23 cellular contexts compared by ENCODE assay signal in genomic region chr5:151574597-151574996, GRCh38. TPM values are rescaled to one million over a fixed set of nuclear protein-coding genes. Genes with fewer than 3 reads are reported as not detected.
A peak's percentile ranks its signal among the peaks of the same experiment; 100 is the strongest.
DNase-seq lines count a peak whose midpoint lies in the region; TF ChIP-seq lines count a peak whose summit lies in the region.
"Had no signal": no experiment of that assay in that cellular context is flagged by ENCODE, and none has a peak within 500 bp of the region (broad histone marks: within the 10 kb centered on the region; RNA-seq: fewer than 3 reads in every experiment).

No MANE protein-coding gene starts in this region.

- H3K4me3 ChIP-seq in breast epithelium (no peak overlapping the region), epithelial cell of esophagus (ENCODE audit: low read length) (no peak overlapping the region), tibial nerve (no peak overlapping the region)
- H3K4me3 ChIP-seq: BLaER1, HAP-1, MG63, SK-N-MC had no signal

- peak overlapping the region; percentile 57 for H3K27ac Mint-ChIP-seq in MCF 10A (ENCODE audit: low read depth, unreplicated experiment)
- H3K27ac Mint-ChIP-seq: CD4-positive, CD25-positive, alpha-beta regulatory T cell; HFFc6 had no signal

- intact Hi-C loops in MCF 10A (cut with micrococcal nuclease) = loop anchor here (5.0 kb wide), 1 partner anchor 43 kb away; no protein-coding TSS in a partner anchor
- intact Hi-C loops in breast epithelium (cut with DNase I; ENCODE audit: low total_unique reads) = loop anchor here (2.0 kb wide), 1 partner anchor 14 kb away; no protein-coding TSS in a partner anchor

- H3K4me1 ChIP-seq in breast epithelium = peaks cover 0 to 2% of the 10 kb centered on the region in 2 donors
- H3K4me1 ChIP-seq in tibial nerve = no peaks in the 10 kb centered on the region
- H3K4me1 ChIP-seq: HAP-1 had no signal

- H3K4me1 Mint-ChIP-seq in MCF 10A (ENCODE audit: insufficient read depth, unreplicated experiment) = peaks cover 48% of the 10 kb centered on the region

- H3K27me3 Mint-ChIP-seq in MCF 10A (ENCODE audit: insufficient read depth, unreplicated experiment) = no peaks in the 10 kb centered on the region

- TF ChIP-seq CTCF in MCF 10A (IDR thresholded peaks at IDR 0.05; ENCODE audit: unreplicated experiment) = no peak
- no peak for TF ChIP-seq CTCF in breast epithelium (IDR thresholded peaks at IDR 0.05)
- TF ChIP-seq CTCF in epithelial cell of esophagus (IDR thresholded peaks at IDR 0.05; ENCODE audit: insufficient read depth, low read depth, low read length, missing control alignments) = no peak
- no peak for TF ChIP-seq CTCF in tibial nerve (IDR thresholded peaks at IDR 0.05)

- H3K36me3 ChIP-seq in breast epithelium = no peaks in the 10 kb centered on the region
- H3K36me3 ChIP-seq in tibial nerve = no peaks in the 10 kb centered on the region
- H3K36me3 ChIP-seq: BLaER1, HAP-1, MG63 had no signal

- H3K36me3 Mint-ChIP-seq in MCF 10A (ENCODE audit: insufficient read depth, unreplicated experiment) = peaks cover 18% of the 10 kb centered on the region
- H3K36me3 Mint-ChIP-seq: CD4-positive, CD25-positive, alpha-beta regulatory T cell had no signal

- no peak overlapping the region for H3K4me3 Mint-ChIP-seq in MCF 10A (ENCODE audit: unreplicated experiment)
- H3K4me3 Mint-ChIP-seq: CD4-positive, CD25-positive, alpha-beta regulatory T cell; HFFc6 had no signal

- no peak for TF ChIP-seq EP300 in tibial nerve (IDR thresholded peaks at IDR 0.05)

- H3K27ac ChIP-seq in breast epithelium (no peak overlapping the region), tibial nerve (no peak overlapping the region)
- H3K27ac ChIP-seq: BLaER1, SK-N-MC had no signal

- TF ChIP-seq POLR2A in breast epithelium (IDR thresholded peaks at IDR 0.05) (no peak), tibial nerve (IDR thresholded peaks at IDR 0.05) (no peak)

- POLR2A ChIA-PET in MCF 10A (lab: Yijun Ruan, JAX) = interaction anchor here (0.6 to 8.9 kb wide), 9 partner anchors 11 to 1106 kb away, joined by 3 to 304 read pairs (median 5); partner anchors contain the start of gene FAT2

- H3K27me3 ChIP-seq in breast epithelium = no peaks in the 10 kb centered on the region
- H3K27me3 ChIP-seq in tibial nerve = no peaks in the 10 kb centered on the region
- H3K27me3 ChIP-seq: BLaER1 had no signal

- no peaks in the 10 kb centered on the region for H3K9me3 Mint-ChIP-seq in MCF 10A (ENCODE audit: unreplicated experiment)
- H3K9me3 Mint-ChIP-seq: CD4-positive, CD25-positive, alpha-beta regulatory T cell; HFFc6 had no signal

- peak; percentile 55 for DNase-seq in MCF 10A (ENCODE audit: unreplicated experiment)
- no peak for DNase-seq in breast epithelium (ENCODE audit: low spot score in 2 of 2)
- DNase-seq in epithelial cell of esophagus (ENCODE audit: low read depth) = peak; percentile 45
- DNase-seq in mesenteric fat pad (ENCODE audit: low spot score) = peak; percentile 26
- DNase-seq in NCI-H1694 (lab: John Stamatoyannopoulos, UW) = no peak
- no peak for DNase-seq in tibial nerve (ENCODE audit: low spot score in 2 of 2)
- no peak for DNase-seq in NCI-H2196 (lab: John Stamatoyannopoulos, UW; ENCODE audit: unreplicated experiment)
- DNase-seq: CD4-positive, CD25-positive, alpha-beta regulatory T cell; GOT3; HFFc6; Karpas-422; MG63; NCI-H1105 treated with DMSO at 0.1 percent for 48 hours; NCI-H146; NCI-H2029; NCI-H446 treated with DMSO at 0.1 percent for 48 hours; NCI-H526; NCI-H82; SIG-M5 had no signal

- H3K9me3 ChIP-seq in breast epithelium (no peaks in the 10 kb centered on the region), tibial nerve (no peaks in the 10 kb centered on the region)
- H3K9me3 ChIP-seq: BLaER1, HAP-1, MG63 had no signal

- 97 to 100% methylated on average over 1 of the region's 1 CpG for WGBS in tibial nerve, 2 donors

- BruUV-seq in MCF 10A (replicated peaks; lab: Mats Ljungman, UMichigan) = no TSS peak

- CTCF ChIA-PET in MCF 10A (lab: Yijun Ruan, JAX) = interaction anchor here (0.9 to 26.8 kb wide), 5 partner anchors 11 to 70 kb away, joined by 3 to 467 read pairs (median 26); no protein-coding TSS in a partner anchor

RNA-seq across cellular contexts. Expression of gene FAT2, which starts 16.5 kb away (rescaled TPM):
- 5.9 and 9.9 TPM in 2 replicates for total RNA-seq in MCF 10A (2022)
- total RNA-seq in breast epithelium = 1 to 10 TPM in 2 of 3 donors, under 1 TPM in 1; 0.16 to 5.4 (median 3.6) TPM
- 0.51 TPM for total RNA-seq in mesenteric fat pad
- total RNA-seq in tibial nerve = under 1 TPM in 3 of 4 donors, not detected in 1; under 0.01 TPM
- total RNA-seq: CD4-positive, CD25-positive, alpha-beta regulatory T cell; HepG2; HFFc6 had no signal

Comparison
In these comparisons a context has a peak if more than half of its experiments do, and no peak if none do; other contexts are left out.
1. DNase-seq: peak in MCF 10A (single experiment), epithelial cell of esophagus (single experiment) and mesenteric fat pad (single experiment); none in breast epithelium (0 of 2), NCI-H1694 (single experiment), tibial nerve (0 of 2) and NCI-H2196 (single experiment).